Comparison of ENCODE assay signal across 28 cellular contexts in genomic region chr18:24935896-24936295, GRCh38.
"Had no signal": no experiment of that assay in that cellular context is flagged by ENCODE, and none has a peak within 500 bp of the region (broad histone marks: within the 10 kb centered on the region; RNA-seq: fewer than 3 reads in every experiment).

No MANE protein-coding gene starts in this region.

- H3K27me3 ChIP-seq: ascending aorta, breast epithelium, cardiac muscle cell, colonic mucosa, esophagus squamous epithelium, gastroesophageal sphincter had no signal

- DNase-seq: activated CD4-positive, alpha-beta memory T cell treated with anti-CD3 and anti-CD28 coated beads, Interleukin-2, amount 10 ng/mL, durations not matched to agents 7 days and 5 days; activated CD4-positive, alpha-beta T cell treated with anti-CD3 and anti-CD28 coated beads for 1 hour; activated CD4-positive, alpha-beta T cell treated with anti-CD3 and anti-CD28 coated beads for 4 hours; activated CD4-positive, alpha-beta T cell treated with anti-CD3 and anti-CD28 coated beads, Interleukin-2, amount 10 ng/mL, durations not matched to agents 7 days and 5 days; activated CD4-positive, alpha-beta T cell treated with anti-CD3 and anti-CD28 coated beads, Interleukin-2, amount 50 U/mL, for 4 hours; activated CD8-positive, alpha-beta memory T cell treated with anti-CD3 and anti-CD28 coated beads, Interleukin-2, amount 50 U/mL, for 48 hours; activated gamma-delta T cell; activated naive CD4-positive, alpha-beta T cell; activated naive CD4-positive, alpha-beta T cell treated with anti-CD3 and anti-CD28 coated beads, Interleukin-2, amount 10 ng/mL, durations not matched to agents 7 days and 5 days; activated naive CD8-positive, alpha-beta T cell treated with anti-CD3 and anti-CD28 coated beads, Interleukin-2, amount 10 ng/mL, durations not matched to agents 7 days and 5 days; activated T-cell treated with anti-CD3 and anti-CD28 coated beads for 4 hours; activated T-cell treated with anti-CD3 and anti-CD28 coated beads, Interleukin-2, amount 50 U/mL, for 24 hours; activated T-cell treated with anti-CD3 and anti-CD28 coated beads, Interleukin-2, amount 50 U/mL, for 72 hours; central memory CD4-positive, alpha-beta T cell; cerebellar nuclear complex; colonic mucosa; effector CD8-positive, alpha-beta T cell; esophagus squamous epithelium; foreskin melanocyte; T-helper 2 cell had no signal

- H3K36me3 ChIP-seq: ascending aorta, breast epithelium, cardiac muscle cell, colonic mucosa, esophagus squamous epithelium, gastroesophageal sphincter had no signal

- ATAC-seq: activated naive CD4-positive, alpha-beta T cell treated with anti-CD3 and anti-CD28 coated beads, Interleukin-2, amount 50 U/mL, for 72 hours; activated T-cell treated with anti-CD3 and anti-CD28 coated beads, Interleukin-2, amount 50 U/mL, for 72 hours; gastroesophageal sphincter; WTC11 had no signal

- H3K9me3 ChIP-seq: ascending aorta, breast epithelium, colonic mucosa, esophagus squamous epithelium, gastroesophageal sphincter had no signal

- H3K27ac ChIP-seq: ascending aorta, breast epithelium, cardiac muscle cell, colonic mucosa, epithelial cell of prostate, esophagus squamous epithelium, gastroesophageal sphincter, VCaP had no signal

- H3K4me1 ChIP-seq: ascending aorta, breast epithelium, colonic mucosa, esophagus squamous epithelium, gastroesophageal sphincter had no signal

- H3K4me3 ChIP-seq: ascending aorta, breast epithelium, cardiac muscle cell, colonic mucosa, esophagus squamous epithelium, gastroesophageal sphincter had no signal
